ENCODE assay signal across 8 cellular contexts in the genomic region with DNA sequence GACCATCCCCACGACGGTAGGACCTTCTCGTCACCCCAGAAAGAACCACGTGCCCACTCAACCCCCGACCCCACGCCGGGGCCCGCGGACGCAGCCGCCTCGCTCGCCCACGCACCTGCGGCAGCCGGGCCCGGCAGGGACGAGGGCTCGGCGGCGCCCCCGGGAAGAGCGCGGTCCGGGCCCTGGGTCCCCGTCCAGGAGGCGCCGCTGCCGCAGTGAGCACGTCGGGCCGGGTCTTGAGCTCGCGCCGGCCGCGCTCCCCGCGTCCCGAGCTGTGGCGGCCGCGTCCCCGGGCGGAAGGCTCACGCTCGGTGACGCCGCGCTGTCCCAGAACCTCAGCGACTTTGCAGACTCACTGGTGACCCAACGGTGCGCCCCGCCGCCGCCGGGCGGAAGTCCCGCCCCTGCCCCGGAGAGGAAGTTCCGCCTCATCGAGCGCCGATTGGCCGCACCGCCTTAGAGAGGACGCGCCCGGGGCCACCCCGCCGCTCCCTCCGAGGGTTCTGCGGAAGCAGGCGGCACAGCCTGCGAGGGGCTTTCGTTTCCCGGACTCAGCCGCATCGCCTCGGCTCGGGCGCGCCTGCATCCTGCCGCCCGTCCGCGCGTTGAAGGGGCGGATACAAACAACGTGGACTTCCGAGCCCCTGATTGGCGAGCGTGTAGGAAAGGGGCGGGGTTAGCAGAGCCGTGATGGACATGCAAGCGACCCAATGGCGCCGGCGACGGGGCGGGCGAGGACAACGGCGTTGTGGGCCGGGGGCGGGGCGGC. TPM values are rescaled to one million over a fixed set of nuclear protein-coding genes. Genes with fewer than 3 reads are reported as not detected.
A peak's percentile ranks its signal among the peaks of the same experiment; 100 is the strongest.
DNase-seq lines count a peak whose midpoint lies in the region; ATAC-seq and TF ChIP-seq lines count a peak whose summit lies in the region.

No MANE protein-coding gene starts in this region.

- dilution Hi-C loops in mammary epithelial cell (cut with HindIII; ENCODE audit: low sequenced_read_pairs): no loop called here

- peak overlapping the region; percentile 83 for H3K4me3 ChIP-seq in AG04450 (ENCODE audit: low read depth, low read length)
- peak overlapping the region; percentile 79 for H3K4me3 ChIP-seq in WI38 (ENCODE audit: low read depth, low read length)
- peak overlapping the region; percentile 64 to 92 (median 91) for H3K4me3 ChIP-seq in mammary epithelial cell (replicated peaks in 1 of 3; ENCODE audit: insufficient read depth in 1 of 3, low read depth in 2 of 3, low read length in 3 of 3)
- H3K4me3 ChIP-seq in smooth muscle cell: peak overlapping the region; percentile 93

- TF ChIP-seq CTCF in AG04450 (IDR thresholded peaks at IDR 0.05; ENCODE audit: low read depth, low read length): no peak
- TF ChIP-seq CTCF in WI38 (IDR thresholded peaks at IDR 0.05; ENCODE audit: low read depth, low read length): no peak
- TF ChIP-seq CTCF in mammary epithelial cell (conservative IDR thresholded peaks at IDR 0.05 in 1 of 2, IDR thresholded peaks at IDR 0.05 in 1 of 2; ENCODE audit: extremely low read depth in 1 of 2, insufficient read depth in 1 of 2, low read depth in 1 of 2, low read length in 2 of 2): no peak
- no peak for TF ChIP-seq CTCF in smooth muscle cell (IDR thresholded peaks at IDR 0.05; ENCODE audit: borderline replicate concordance, insufficient read depth, poor library complexity, severe bottlenecking)

- POLR2A ChIA-PET in AG04450 (lab: Yijun Ruan, JAX): interaction anchor here (0.5 to 2.0 kb wide), 2 partner anchors 47 to 218 kb away, joined by 3 to 6 read pairs; partner anchors contain the start of genes METTL26 and MRPL28

- H3K27ac ChIP-seq in AG04450 (ENCODE audit: low read depth, low read length): peak overlapping the region; percentile 73
- H3K27ac ChIP-seq in mammary epithelial cell (ENCODE audit: insufficient read depth, low read depth, low read length): peak overlapping the region; percentile 69
- H3K27ac ChIP-seq in smooth muscle cell (ENCODE audit: low read depth): peak overlapping the region; percentile 97

- H3K27ac Mint-ChIP-seq in immature natural killer cell: peak overlapping the region; percentile 93 to 100 (median 100)

- intact Hi-C loops in mammary epithelial cell (cut with micrococcal nuclease): loop anchor here (1.0 to 10.0 kb wide), 2 partner anchors 47 to 204 kb away; partner anchors contain the start of genes METTL26 and PGAP6

- peaks cover 51% of the 10 kb centered on the region for H3K4me1 ChIP-seq in mammary epithelial cell (ENCODE audit: insufficient read depth, low read length)
- peaks cover 6% of the 10 kb centered on the region for H3K4me1 ChIP-seq in smooth muscle cell (ENCODE audit: low read depth)

- WGBS in mammary epithelial cell (ENCODE audit: low coverage, missing lambda C conversion rate): under 1% methylated on average over 32 of the region's 107 CpGs
- under 1% methylated on average over 97 of the region's 107 CpGs for WGBS in smooth muscle cell (ENCODE audit: low lambda C conversion rate)

- H2AFZ ChIP-seq in mammary epithelial cell (ENCODE audit: low read depth, low read length): peak overlapping the region; percentile 92
- H2AFZ ChIP-seq in smooth muscle cell (ENCODE audit: low read depth): peak overlapping the region; percentile 94

- CTCF ChIA-PET in AG04450 (lab: Charles Lee): no interaction called here
- CTCF ChIA-PET in mammary epithelial cell (lab: Charles Lee; ENCODE audit: low non-redundant PET): interaction anchor here (0.5 kb wide), 2 partner anchors 59 to 188 kb away, joined by 3 to 7 read pairs; no protein-coding TSS in a partner anchor

- peak overlapping the region; percentile 76 for H3K9ac ChIP-seq in mammary epithelial cell (ENCODE audit: insufficient read depth, low read length)
- H3K9ac ChIP-seq in smooth muscle cell (ENCODE audit: low read depth): peak overlapping the region; percentile 97

- H3K27me3 Mint-ChIP-seq in immature natural killer cell (ENCODE audit: low read depth in 3 of 3): peaks cover 11 to 23% (median 14%) of the 10 kb centered on the region in 3 donors

- peak overlapping the region; percentile 88 for H3K4me2 ChIP-seq in mammary epithelial cell (ENCODE audit: insufficient read depth, low read depth, low read length)
- H3K4me2 ChIP-seq in smooth muscle cell: peak overlapping the region; percentile 84

- peaks cover 32 to 36% of the 10 kb centered on the region in 2 donors for H3K4me1 Mint-ChIP-seq in immature natural killer cell

- H3K9me3 Mint-ChIP-seq in immature natural killer cell: no peaks in the 10 kb centered on the region

- in situ Hi-C loops in mammary epithelial cell (cut with MboI; ENCODE audit: low sequenced_read_pairs in 2 of 2): no loop called here

- BruUV-seq in mammary epithelial cell (replicated peaks; lab: Mats Ljungman, UMichigan): TSS peak; percentile 52

- ATAC-seq in GM18907 (IDR thresholded peaks at IDR 0.05; ENCODE audit: unreplicated experiment) (peak; percentile 87), HG03135 (IDR thresholded peaks at IDR 0.05; ENCODE audit: unreplicated experiment) (peak; percentile 72)

- no peaks in the 10 kb centered on the region for H3K27me3 ChIP-seq in AG04450 (ENCODE audit: control insufficient read depth, insufficient read depth, low read length)
- no peaks in the 10 kb centered on the region for H3K27me3 ChIP-seq in mammary epithelial cell (ENCODE audit: insufficient read depth, low read length)
- H3K27me3 ChIP-seq in smooth muscle cell (ENCODE audit: low read depth): no peaks in the 10 kb centered on the region

- no peaks in the 10 kb centered on the region; the same call in 1 of the 2 replicates for H3K9me3 ChIP-seq in AG04450 (ENCODE audit: control insufficient read depth, insufficient read depth, low read length)
- no peaks in the 10 kb centered on the region for H3K9me3 ChIP-seq in mammary epithelial cell (replicated peaks; ENCODE audit: insufficient read depth, low read length)
- no peaks in the 10 kb centered on the region for H3K9me3 ChIP-seq in smooth muscle cell (replicated peaks; ENCODE audit: low read depth)

- no peaks in the 10 kb centered on the region for H3F3A ChIP-seq in smooth muscle cell (ENCODE audit: low read depth)

- H3K36me3 ChIP-seq in mammary epithelial cell (ENCODE audit: insufficient read depth, low read length) (no peaks in the 10 kb centered on the region), smooth muscle cell (ENCODE audit: low read depth) (no peaks in the 10 kb centered on the region)

- H3K36me3 Mint-ChIP-seq in immature natural killer cell: no peaks in the 10 kb centered on the region

- H4K20me1 ChIP-seq in mammary epithelial cell (ENCODE audit: insufficient read depth, low read length) (no peaks in the 10 kb centered on the region), smooth muscle cell (ENCODE audit: low read depth) (peaks cover 38% of the 10 kb centered on the region)

- peak; percentile 90 for DNase-seq in AG04450 (ENCODE audit: low read depth, low spot score)
- peak; percentile 85 for DNase-seq in NCI-H2196 treated with DMSO at 0.1 percent for 48 hours (lab: John Stamatoyannopoulos, UW; ENCODE audit: unreplicated experiment)
- DNase-seq in mammary epithelial cell: peak; percentile 94
- peak; percentile 99 to 100 (median 99) for DNase-seq in immature natural killer cell
- peak; percentile 100 for DNase-seq in smooth muscle cell (lab: John Stamatoyannopoulos, UW; ENCODE audit: unreplicated experiment)

- peak overlapping the region; percentile 94 to 100 (median 98) for H3K4me3 Mint-ChIP-seq in immature natural killer cell

- H3K79me2 ChIP-seq in mammary epithelial cell (ENCODE audit: insufficient read depth, low read length) (peaks cover 50% of the 10 kb centered on the region), smooth muscle cell (ENCODE audit: low read depth) (peaks cover 39% of the 10 kb centered on the region)

RNA-seq across cellular contexts. Expression of gene RAB40C, which starts 0.8 kb away (rescaled TPM):
- polyA plus RNA-seq in AG04450 (2011; rRNA removed): 4.2 and 6.1 TPM in 2 replicates
- 3.5 and 3.6 TPM in 2 replicates for polyA minus RNA-seq in AG04450 (2011; rRNA and poly(A)+ RNA removed)
- 10 to 100 TPM; 11.3 to 19.9 TPM for total RNA-seq in mammary epithelial cell
- 6.4 TPM for polyA plus RNA-seq in mammary epithelial cell
- 2.7 TPM for polyA minus RNA-seq in mammary epithelial cell
- polyA plus RNA-seq in immature natural killer cell: 10 to 100 TPM in 1 of 3 donors, 1 to 10 TPM in 2; 4.6 to 17.5 (median 5.8) TPM
- total RNA-seq in smooth muscle cell: 14.7 and 21.2 TPM in 2 replicates
- 27.0 and 28.3 TPM in 2 replicates for polyA plus RNA-seq in smooth muscle cell

RNA-seq across cellular contexts. Expression of gene PIGQ, which starts 19.3 kb away (rescaled TPM):
- polyA plus RNA-seq in AG04450 (2011; rRNA removed) (12.1 and 17.6 TPM in 2 replicates), mammary epithelial cell (34.6 TPM), immature natural killer cell (10 to 100 TPM; 10.5 to 17.7 (median 12.6) TPM), smooth muscle cell (45.7 and 51.0 TPM in 2 replicates)
- polyA minus RNA-seq in AG04450 (2011; rRNA and poly(A)+ RNA removed): 26.2 and 28.4 TPM in 2 replicates
- total RNA-seq in mammary epithelial cell (10 to 100 TPM; 24.7 to 45.5 TPM), smooth muscle cell (21.0 and 30.1 TPM in 2 replicates)
- 44.1 TPM for polyA minus RNA-seq in mammary epithelial cell

RNA-seq across cellular contexts. Expression of gene NHLRC4, which starts 22.3 kb away (rescaled TPM):
- polyA plus RNA-seq in AG04450 (2011; rRNA removed): 0.45 and 0.88 TPM in 2 replicates
- polyA minus RNA-seq in AG04450 (2011; rRNA and poly(A)+ RNA removed): 0.26 and 0.41 TPM in 2 replicates
- total RNA-seq in mammary epithelial cell: under 1 TPM in 1 of 2 donors, not detected in 1; 0.17 TPM
- polyA plus RNA-seq in mammary epithelial cell: 0.06 TPM
- polyA minus RNA-seq in mammary epithelial cell: not detected
- polyA plus RNA-seq in immature natural killer cell: under 1 TPM in 2 of 3 donors, not detected in 1; 0.42 to 0.61 TPM
- 0.18 and 0.63 TPM in 2 replicates for total RNA-seq in smooth muscle cell
- polyA plus RNA-seq in smooth muscle cell: 0.85 and 2.6 TPM in 2 replicates

RNA-seq across cellular contexts. Expression of gene PRR35, which starts 28.9 kb away (rescaled TPM):
- polyA plus RNA-seq in AG04450 (2011; rRNA removed) (not detected in 2 replicates), mammary epithelial cell (not detected), immature natural killer cell (not detected), smooth muscle cell (not detected in 2 replicates)
- not detected in 2 replicates for polyA minus RNA-seq in AG04450 (2011; rRNA and poly(A)+ RNA removed)
- total RNA-seq in mammary epithelial cell (not detected), smooth muscle cell (not detected in 2 replicates)
- not detected for polyA minus RNA-seq in mammary epithelial cell

RNA-seq across cellular contexts. Expression of gene WFIKKN1, which starts 41.7 kb away (rescaled TPM):
- polyA plus RNA-seq in AG04450 (2011; rRNA removed) (not detected in 2 replicates), mammary epithelial cell (not detected), immature natural killer cell (under 1 TPM in 2 of 3 donors, not detected in 1; 0.17 to 0.19 TPM), smooth muscle cell (0.77 and 0.83 TPM in 2 replicates)
- polyA minus RNA-seq in AG04450 (2011; rRNA and poly(A)+ RNA removed): not detected in 2 replicates
- total RNA-seq in mammary epithelial cell (under 1 TPM; 0.17 to 0.28 TPM), smooth muscle cell (1.5 TPM in 1 of 2 replicates, not detected in the other)
- polyA minus RNA-seq in mammary epithelial cell: not detected

Comparison
In these comparisons a context has a peak if more than half of its experiments do, and no peak if none do; other contexts are left out.
1. Peak in every context shown above with its lines: DNase-seq, ATAC-seq, H3K4me3 ChIP-seq and H3K27ac ChIP-seq.